ENCODE assay signal across 23 cellular contexts in genomic region chr5:67141644-67142043, GRCh38. TPM values are rescaled to one million over a fixed set of nuclear protein-coding genes. Genes with fewer than 3 reads are reported as not detected.
DNase-seq lines count a peak whose midpoint lies in the region.
"Had no signal": no experiment of that assay in that cellular context is flagged by ENCODE, and none has a peak within 500 bp of the region (broad histone marks: within the 10 kb centered on the region; RNA-seq: fewer than 3 reads in every experiment).

No MANE protein-coding gene starts in this region.

- H3K4me1 ChIP-seq in mesendoderm (ENCODE audit: control insufficient read depth, low read depth, low read length): no peaks in the 10 kb centered on the region

- peaks cover 1% of the 10 kb centered on the region for H3K36me3 ChIP-seq in mesendoderm (ENCODE audit: control insufficient read depth, insufficient read depth, low read length)

- H2BK15ac ChIP-seq in mesendoderm (replicated peaks; ENCODE audit: low read depth): no peak overlapping the region

- no peaks in the 10 kb centered on the region for H3K79me2 ChIP-seq in mesendoderm (ENCODE audit: control insufficient read depth, insufficient read depth, low read length)

- no peak overlapping the region for H3K4ac ChIP-seq in mesendoderm (ENCODE audit: low read depth, low read length)

- no peak overlapping the region for H2BK5ac ChIP-seq in mesendoderm (ENCODE audit: low read length)

- intact Hi-C loops in activated T-helper 1 cell treated with anti-CD3 and anti-CD28 coated beads, Interleukin-12 subunit alpha, Interleukin-12 subunit beta, Interleukin-2, Interleukin-4 antibody, amounts not matched to agents 30 ng/mL and 10 ng/mL and 1 ng/mL, durations not matched to agents 14 hours and 24 hours and 36 hours (cut with micrococcal nuclease): no loop called here

- no peaks in the 10 kb centered on the region for H3K27me3 Mint-ChIP-seq in activated T-helper 1 cell treated with anti-CD3 and anti-CD28 coated beads, Interleukin-12 subunit alpha, Interleukin-12 subunit beta, Interleukin-2, Interleukin-4 antibody, amounts not matched to agents 30 ng/mL and 10 ng/mL and 1 ng/mL, durations not matched to agents 14 hours and 24 hours and 36 hours (ENCODE audit: insufficient read depth)
- H3K27me3 Mint-ChIP-seq in activated T-cell treated with anti-CD3 and anti-CD28 coated beads, Interleukin-2, amount 50 U/mL, for 24 hours: no peaks in the 10 kb centered on the region
- H3K27me3 Mint-ChIP-seq: B cell, T-cell had no signal

- no peak overlapping the region for H3K9ac ChIP-seq in mesendoderm (ENCODE audit: low read length)

- H3K27ac Mint-ChIP-seq in activated T-helper 1 cell treated with anti-CD3 and anti-CD28 coated beads, Interleukin-12 subunit alpha, Interleukin-12 subunit beta, Interleukin-2, Interleukin-4 antibody, amounts not matched to agents 30 ng/mL and 10 ng/mL and 1 ng/mL, durations not matched to agents 14 hours and 24 hours and 36 hours: peak overlapping the region; percentile 27
- no peak overlapping the region for H3K27ac Mint-ChIP-seq in activated T-cell treated with anti-CD3 and anti-CD28 coated beads, Interleukin-2, amount 50 U/mL, for 24 hours
- H3K27ac Mint-ChIP-seq: B cell; CD8-positive, alpha-beta T cell; T-cell had no signal

- peaks cover 49% of the 10 kb centered on the region for H3K36me3 Mint-ChIP-seq in activated T-helper 1 cell treated with anti-CD3 and anti-CD28 coated beads, Interleukin-12 subunit alpha, Interleukin-12 subunit beta, Interleukin-2, Interleukin-4 antibody, amounts not matched to agents 30 ng/mL and 10 ng/mL and 1 ng/mL, durations not matched to agents 14 hours and 24 hours and 36 hours (ENCODE audit: low read depth)
- H3K36me3 Mint-ChIP-seq in activated T-cell treated with anti-CD3 and anti-CD28 coated beads, Interleukin-2, amount 50 U/mL, for 24 hours (ENCODE audit: low read depth): peaks cover 73% of the 10 kb centered on the region

- H3K56ac ChIP-seq in mesendoderm (ENCODE audit: low read length): no peak overlapping the region

- H3K4me3 Mint-ChIP-seq in activated T-helper 1 cell treated with anti-CD3 and anti-CD28 coated beads, Interleukin-12 subunit alpha, Interleukin-12 subunit beta, Interleukin-2, Interleukin-4 antibody, amounts not matched to agents 30 ng/mL and 10 ng/mL and 1 ng/mL, durations not matched to agents 14 hours and 24 hours and 36 hours: no peak overlapping the region
- no peak overlapping the region for H3K4me3 Mint-ChIP-seq in activated T-cell treated with anti-CD3 and anti-CD28 coated beads, Interleukin-2, amount 50 U/mL, for 24 hours
- H3K4me3 Mint-ChIP-seq: B cell; CD8-positive, alpha-beta T cell; T-cell had no signal

- no peaks in the 10 kb centered on the region for H3K27me3 ChIP-seq in mesendoderm (ENCODE audit: insufficient read depth, low read length, poor library complexity)

- H3K27ac ChIP-seq in mesendoderm (ENCODE audit: low read depth, low read length): no peak overlapping the region
- H3K27ac ChIP-seq: 22Rv1, C4-2B, HL-60 had no signal

- no peak overlapping the region for H4K8ac ChIP-seq in mesendoderm (ENCODE audit: low read depth, low read length)

- no peak overlapping the region for H4K5ac ChIP-seq in mesendoderm (ENCODE audit: low read length)

- H3K23ac ChIP-seq in mesendoderm (ENCODE audit: low read length): no peak overlapping the region

- no peaks in the 10 kb centered on the region for H3K79me1 ChIP-seq in mesendoderm (ENCODE audit: low read length)

- no peak overlapping the region for H2AK5ac ChIP-seq in mesendoderm (ENCODE audit: low read length)

- no peaks in the 10 kb centered on the region for H3K4me1 Mint-ChIP-seq in activated T-helper 1 cell treated with anti-CD3 and anti-CD28 coated beads, Interleukin-12 subunit alpha, Interleukin-12 subunit beta, Interleukin-2, Interleukin-4 antibody, amounts not matched to agents 30 ng/mL and 10 ng/mL and 1 ng/mL, durations not matched to agents 14 hours and 24 hours and 36 hours (ENCODE audit: low read depth)
- no peaks in the 10 kb centered on the region for H3K4me1 Mint-ChIP-seq in activated T-cell treated with anti-CD3 and anti-CD28 coated beads, Interleukin-2, amount 50 U/mL, for 24 hours (ENCODE audit: low read depth)
- H3K4me1 Mint-ChIP-seq: B cell, T-cell had no signal

- DNase-seq in DMS153 (lab: John Stamatoyannopoulos, UW) (peak; percentile 63), DMS153 treated with DMSO at 0.1 percent for 48 hours (lab: John Stamatoyannopoulos, UW; ENCODE audit: unreplicated experiment) (no peak), NCI-H146 treated with DMSO at 0.1 percent for 48 hours (lab: John Stamatoyannopoulos, UW; ENCODE audit: unreplicated experiment) (peak; percentile 50), NCI-H748 (lab: John Stamatoyannopoulos, UW; ENCODE audit: unreplicated experiment) (peak; percentile 84), mesendoderm (no peak), NCI-H2196 (lab: John Stamatoyannopoulos, UW; ENCODE audit: unreplicated experiment) (no peak)
- DNase-seq in activated T-helper 1 cell treated with anti-CD3 and anti-CD28 coated beads, Interleukin-12 subunit alpha, Interleukin-12 subunit beta, Interleukin-2, Interleukin-4 antibody, amounts not matched to agents 30 ng/mL and 10 ng/mL and 1 ng/mL, durations not matched to agents 14 hours and 24 hours and 36 hours (ENCODE audit: low spot score): no peak
- no peak for DNase-seq in activated T-cell treated with anti-CD3 and anti-CD28 coated beads, Interleukin-2, amount 50 U/mL, for 24 hours
- DNase-seq: Caco-2; CD8-positive, alpha-beta T cell; NCI-H1092; NCI-H1436 treated with DMSO at 0.1 percent for 48 hours; NCI-H226; NCI-H526; NK-92 treated with Interleukin-12 subunit alpha and Interleukin-12 subunit beta, amount 100 ng/mL, for 24 hours; PC-3; T-cell had no signal

- H3K4me2 ChIP-seq in mesendoderm (ENCODE audit: low read length): no peak overlapping the region

- no peak overlapping the region for H2BK120ac ChIP-seq in mesendoderm (ENCODE audit: low read depth, low read length)

- no peak overlapping the region for H3K4me3 ChIP-seq in mesendoderm (ENCODE audit: low read length)

- no peaks in the 10 kb centered on the region for H3K9me3 Mint-ChIP-seq in activated T-helper 1 cell treated with anti-CD3 and anti-CD28 coated beads, Interleukin-12 subunit alpha, Interleukin-12 subunit beta, Interleukin-2, Interleukin-4 antibody, amounts not matched to agents 30 ng/mL and 10 ng/mL and 1 ng/mL, durations not matched to agents 14 hours and 24 hours and 36 hours
- H3K9me3 Mint-ChIP-seq in activated T-cell treated with anti-CD3 and anti-CD28 coated beads, Interleukin-2, amount 50 U/mL, for 24 hours: no peaks in the 10 kb centered on the region
- H3K9me3 Mint-ChIP-seq: CD8-positive, alpha-beta T cell; T-cell had no signal

- H3K18ac ChIP-seq in mesendoderm (ENCODE audit: low read length): no peak overlapping the region

RNA-seq across cellular contexts. Expression of gene CD180, which starts 55.0 kb away (rescaled TPM):
- 0.54 and 1.4 TPM in 2 replicates for total RNA-seq in activated T-helper 1 cell treated with anti-CD3 and anti-CD28 coated beads, Interleukin-12 subunit alpha, Interleukin-12 subunit beta, Interleukin-2, Interleukin-4 antibody, amounts not matched to agents 30 ng/mL and 10 ng/mL and 1 ng/mL, durations not matched to agents 14 hours and 24 hours and 36 hours
- polyA plus RNA-seq in mesendoderm (2013, experiment 1 of 2): not detected
- not detected for polyA plus RNA-seq in mesendoderm (2013, experiment 2 of 2)
- total RNA-seq: Caco-2, H4, PC-3, SK-MEL-5 had no signal

Comparison
In these comparisons a context has a peak if more than half of its experiments do, and no peak if none do; other contexts are left out.
1. DNase-seq: peak in DMS153 (single experiment), NCI-H146 treated with DMSO at 0.1 percent for 48 hours (single experiment) and NCI-H748 (single experiment); none in DMS153 treated with DMSO at 0.1 percent for 48 hours (single experiment), activated T-helper 1 cell treated with anti-CD3 and anti-CD28 coated beads, Interleukin-12 subunit alpha, Interleukin-12 subunit beta, Interleukin-2, Interleukin-4 antibody, amounts not matched to agents 30 ng/mL and 10 ng/mL and 1 ng/mL, durations not matched to agents 14 hours and 24 hours and 36 hours (single experiment), mesendoderm (single experiment), NCI-H2196 (single experiment) and activated T-cell treated with anti-CD3 and anti-CD28 coated beads, Interleukin-2, amount 50 U/mL, for 24 hours (single experiment).